In the genomic region with DNA sequence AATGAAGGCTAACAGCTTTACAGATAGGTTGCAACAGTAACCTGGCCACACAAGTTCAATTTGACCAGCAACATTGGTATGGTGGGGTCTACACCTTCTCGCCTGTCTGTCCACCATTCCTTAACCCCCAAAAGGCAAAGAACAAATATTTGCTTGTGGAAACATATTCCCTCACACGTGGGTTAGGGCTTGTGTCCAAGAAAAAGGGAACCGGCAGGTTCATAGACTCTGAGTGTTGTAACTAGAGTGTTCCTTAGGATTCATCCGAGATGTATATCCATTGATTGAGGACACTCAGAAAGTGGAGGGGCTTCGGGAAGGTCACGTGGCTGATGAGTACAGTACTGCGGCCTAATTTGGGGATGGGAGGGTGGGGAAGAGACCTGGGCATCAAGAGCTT, we compare ENCODE assay signal across 10 cellular contexts. TPM values are rescaled to one million over a fixed set of nuclear protein-coding genes. Genes with fewer than 3 reads are reported as not detected.
DNase-seq lines count a peak whose midpoint lies in the region; ATAC-seq and TF ChIP-seq lines count a peak whose summit lies in the region.
"Had no signal": no experiment of that assay in that cellular context is flagged by ENCODE, and none has a peak within 500 bp of the region (broad histone marks: within the 10 kb centered on the region; RNA-seq: fewer than 3 reads in every experiment).

No MANE protein-coding gene starts in this region.

- no peak for TF ChIP-seq CTCF in chondrocyte (IDR thresholded peaks at IDR 0.05)

- peak overlapping the region; percentile 68 for H3K4me3 Mint-ChIP-seq in stimulated activated naive CD8-positive, alpha-beta T cell treated with anti-CD3 and anti-CD28 coated beads, Interleukin-15, Interleukin-2, amounts not matched to agents 100 ng/mL and 50 ng/mL, for 24 hours
- H3K4me3 Mint-ChIP-seq in chondrocyte (ENCODE audit: unreplicated experiment) (no peak overlapping the region), naive B cell (peak overlapping the region; percentile 1 to 91 (median 82))

- no peaks in the 10 kb centered on the region for H3K36me3 Mint-ChIP-seq in stimulated activated naive CD8-positive, alpha-beta T cell treated with anti-CD3 and anti-CD28 coated beads, Interleukin-15, Interleukin-2, amounts not matched to agents 100 ng/mL and 50 ng/mL, for 24 hours (ENCODE audit: low read depth)
- H3K36me3 Mint-ChIP-seq in chondrocyte (ENCODE audit: low read depth) (no peaks in the 10 kb centered on the region), naive B cell (no peaks in the 10 kb centered on the region)

- peaks cover 25% of the 10 kb centered on the region for H3K4me1 Mint-ChIP-seq in stimulated activated naive CD8-positive, alpha-beta T cell treated with anti-CD3 and anti-CD28 coated beads, Interleukin-15, Interleukin-2, amounts not matched to agents 100 ng/mL and 50 ng/mL, for 24 hours (ENCODE audit: low read depth)
- peaks cover 64% of the 10 kb centered on the region for H3K4me1 Mint-ChIP-seq in chondrocyte (ENCODE audit: low read depth)
- peaks cover 0 to 9% (median 7%) of the 10 kb centered on the region in 3 donors for H3K4me1 Mint-ChIP-seq in naive B cell

- H3K27me3 Mint-ChIP-seq in stimulated activated naive CD8-positive, alpha-beta T cell treated with anti-CD3 and anti-CD28 coated beads, Interleukin-15, Interleukin-2, amounts not matched to agents 100 ng/mL and 50 ng/mL, for 24 hours: peaks cover 12% of the 10 kb centered on the region
- H3K27me3 Mint-ChIP-seq in chondrocyte (ENCODE audit: low read depth): no peaks in the 10 kb centered on the region
- H3K27me3 Mint-ChIP-seq in naive B cell: peaks cover 8 to 13% (median 12%) of the 10 kb centered on the region in 3 donors

- no peak overlapping the region for H3K27ac Mint-ChIP-seq in stimulated activated naive CD8-positive, alpha-beta T cell treated with anti-CD3 and anti-CD28 coated beads, Interleukin-15, Interleukin-2, amounts not matched to agents 100 ng/mL and 50 ng/mL, for 24 hours
- peak overlapping the region; percentile 99 for H3K27ac Mint-ChIP-seq in chondrocyte (ENCODE audit: unreplicated experiment)
- H3K27ac Mint-ChIP-seq in naive B cell: peak overlapping the region in 1 of 6 donors; percentile 29

- no peak for ATAC-seq in stimulated activated naive CD8-positive, alpha-beta T cell treated with anti-CD3 and anti-CD28 coated beads, Interleukin-15, Interleukin-2, amounts not matched to agents 100 U/mL and 50 U/mL, for 24 hours
- ATAC-seq in naive B cell (ENCODE audit: low read depth in 2 of 2) (no peak), GM18517 (IDR thresholded peaks at IDR 0.05; ENCODE audit: unreplicated experiment) (no peak), GM18873 (IDR thresholded peaks at IDR 0.05; ENCODE audit: low FRiP score, unreplicated experiment) (no peak)

- H3K9me3 Mint-ChIP-seq in stimulated activated naive CD8-positive, alpha-beta T cell treated with anti-CD3 and anti-CD28 coated beads, Interleukin-15, Interleukin-2, amounts not matched to agents 100 ng/mL and 50 ng/mL, for 24 hours: no peaks in the 10 kb centered on the region
- H3K9me3 Mint-ChIP-seq in chondrocyte (ENCODE audit: low read depth) (peaks cover 6% of the 10 kb centered on the region), naive B cell (no peaks in the 10 kb centered on the region)

- no peak for DNase-seq in stimulated activated naive CD8-positive, alpha-beta T cell treated with anti-CD3 and anti-CD28 coated beads, Interleukin-15, Interleukin-2, amounts not matched to agents 100 U/mL and 50 U/mL, for 24 hours
- DNase-seq in chondrocyte (ENCODE audit: low spot score): no peak
- DNase-seq in naive B cell: no peak
- DNase-seq in islet precursor cell: no peak
- DNase-seq in SKM-1 (lab: John Stamatoyannopoulos, UW; ENCODE audit: unreplicated experiment): no peak
- DNase-seq: NK-92 treated with Interleukin-12 subunit alpha and Interleukin-12 subunit beta, amount 100 ng/mL, for 24 hours had no signal

RNA-seq across cellular contexts. Expression of gene C4orf51, which starts 54.1 kb away (rescaled TPM):
- total RNA-seq in chondrocyte: not detected in 3 replicates
- not detected for polyA plus RNA-seq in naive B cell (ENCODE audit: low read depth in 6 of 6)
- polyA plus RNA-seq: adipose tissue had no signal
